8 cellular contexts compared by ENCODE assay signal in the genomic region with DNA sequence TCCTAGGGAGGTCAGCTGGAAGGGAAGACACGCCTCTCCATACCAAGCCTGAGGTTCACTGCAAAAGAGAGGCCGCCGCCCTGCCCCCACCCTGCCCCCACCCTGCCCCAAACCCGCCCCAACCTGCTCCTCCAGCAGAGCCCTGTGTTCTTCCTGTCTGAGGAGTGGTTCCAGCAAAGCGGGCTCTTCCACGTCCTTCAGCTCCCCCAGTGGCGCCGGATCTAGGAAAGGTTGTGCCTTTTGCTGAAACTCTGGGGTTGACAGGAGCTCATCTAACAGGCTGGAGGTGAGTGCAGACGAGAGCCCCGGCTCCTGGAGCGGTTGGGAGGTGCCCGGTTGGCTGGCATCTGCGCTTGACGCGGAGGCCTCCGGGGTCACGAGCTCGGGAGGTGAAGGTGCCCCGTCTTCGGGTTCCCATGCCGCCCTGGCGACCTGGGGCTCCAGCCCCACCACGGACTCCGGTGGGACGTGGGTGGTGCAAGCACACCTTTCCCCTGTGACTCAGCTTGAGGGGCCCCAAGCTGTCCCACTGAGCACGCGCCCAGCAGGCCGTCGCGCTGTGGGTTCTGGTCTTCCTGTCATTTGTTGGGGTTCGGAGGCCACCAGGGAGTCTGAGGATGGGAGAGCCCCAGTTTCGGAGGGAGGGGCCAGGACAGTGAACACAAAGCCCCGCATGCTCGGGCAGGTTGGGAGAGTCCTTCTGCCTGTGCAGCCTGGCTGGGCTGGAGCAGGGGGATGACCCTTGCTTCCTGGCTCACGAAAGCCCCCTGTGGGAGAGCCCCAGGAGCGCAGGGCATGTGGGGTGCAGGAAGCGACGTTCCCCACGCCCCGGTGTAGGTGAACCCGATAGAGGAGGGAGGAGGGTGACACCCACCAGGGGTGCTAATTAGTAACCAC.
DNase-seq lines count a peak whose midpoint lies in the region; TF ChIP-seq lines count a peak whose summit lies in the region.

No MANE protein-coding gene starts in this region.

- in situ Hi-C loops in astrocyte of the spinal cord (cut with HindIII; ENCODE audit: low sequenced_read_pairs), result no loop called here

- TF ChIP-seq CTCF in HFF-Myc (IDR thresholded peaks at IDR 0.05; ENCODE audit: low read depth, low read length, missing control alignments), result no peak
- TF ChIP-seq CTCF in astrocyte of the spinal cord (IDR thresholded peaks at IDR 0.05; ENCODE audit: low read depth, low read length), result no peak

- DNase-seq in HFF-Myc (ENCODE audit: extremely low read depth, low read depth), result no peak
- DNase-seq in RPMI8226, result peak; percentile 53
- DNase-seq in astrocyte of the spinal cord (ENCODE audit: low read depth, low spot score), result no peak
- peak; percentile 88 for DNase-seq in islet precursor cell
- peak; percentile 13 to 37 (median 23) for DNase-seq in stimulated activated CD4-positive, alpha-beta T cell treated with anti-CD3 and anti-CD28 coated beads, Interleukin-1b, Interleukin-23, amount 100 ng/mL, for 24 hours (ENCODE audit: low read depth in 4 of 4, low spot score in 1 of 4)
- DNase-seq in NCI-H69 (lab: John Stamatoyannopoulos, UW), result no peak
- no peak for DNase-seq in NOMO-1 (lab: John Stamatoyannopoulos, UW; ENCODE audit: unreplicated experiment in 2 of 2)

- peak overlapping the region; percentile 38; the same call in 1 of the 2 replicates for H3K4me3 ChIP-seq in GM08714 (ENCODE audit: low read length)
- H3K4me3 ChIP-seq in HFF-Myc (replicated peaks; ENCODE audit: low read depth, low read length), result peak overlapping the region; percentile 47
- peak overlapping the region; percentile 49 for H3K4me3 ChIP-seq in astrocyte of the spinal cord (ENCODE audit: low read depth, low read length)

Comparison
In these comparisons a context has a peak if more than half of its experiments do, and no peak if none do; other contexts are left out.
1. DNase-seq: peak in RPMI8226 (single experiment), islet precursor cell (single experiment) and stimulated activated CD4-positive, alpha-beta T cell treated with anti-CD3 and anti-CD28 coated beads, Interleukin-1b, Interleukin-23, amount 100 ng/mL, for 24 hours (4 of 4); none in HFF-Myc (single experiment), astrocyte of the spinal cord (single experiment), NCI-H69 (single experiment) and NOMO-1 (0 of 2).
2. Peak in every context shown above with its lines, with median percentiles within 50 percentile points of each other: H3K4me3 ChIP-seq.